2 cellular contexts compared by ENCODE assay signal in genomic region chr10:43117777-43118583, GRCh38.
TF ChIP-seq lines count a peak whose summit lies in the region.

No MANE protein-coding gene starts in this region.

TF ChIP-seq in H1, 55 proteins besides CTCF, POLR2A, EP300 and RAD21 (continued from another document):
- no peak for TF ChIP-seq ATF2 (IDR thresholded peaks at IDR 0.05; ENCODE audit: low read length)
- TF ChIP-seq HDAC6 (IDR thresholded peaks at IDR 0.05; ENCODE audit: low read depth, low read length): no peak
- TF ChIP-seq ASH2L (IDR thresholded peaks at IDR 0.05; ENCODE audit: low read length): no peak
- no peak for TF ChIP-seq FOSL1 (IDR thresholded peaks at IDR 0.05; ENCODE audit: insufficient read depth, low read depth, low read length)
- TF ChIP-seq POLR2AphosphoS5 (IDR thresholded peaks at IDR 0.05; ENCODE audit: low read depth, low read length): no peak

TF ChIP-seq in GM12891, 5 proteins besides CTCF, POLR2A, EP300 and RAD21 (continued from another document):
- no peak for TF ChIP-seq POLR2AphosphoS5 (IDR thresholded peaks at IDR 0.05; ENCODE audit: low read depth, low read length)
